In genomic region chr1:246319111-246319510, GRCh38 we compare ENCODE assay signal across 21 cellular contexts.
DNase-seq lines count a peak whose midpoint lies in the region; ATAC-seq and TF ChIP-seq lines count a peak whose summit lies in the region.
"Had no signal": no experiment of that assay in that cellular context is flagged by ENCODE, and none has a peak within 500 bp of the region (broad histone marks: within the 10 kb centered on the region; RNA-seq: fewer than 3 reads in every experiment).

No MANE protein-coding gene starts in this region.

- H3K27ac ChIP-seq in SK-N-SH (ENCODE audit: low read depth in 2 of 2, low read length in 1 of 2): no peak overlapping the region
- no peak overlapping the region for H3K27ac ChIP-seq in CD4-positive, alpha-beta memory T cell (ENCODE audit: low read depth, low read length)
- H3K27ac ChIP-seq: Peyer's patch had no signal

- H3K27me3 Mint-ChIP-seq in CD4-positive, alpha-beta memory T cell: no peaks in the 10 kb centered on the region

- intact Hi-C loops in CD4-positive, alpha-beta memory T cell (cut with micrococcal nuclease): no loop called here

- CTCF ChIA-PET in SK-N-SH (lab: Yijun Ruan, JAX): interaction anchor here (1.2 kb wide), 1 partner anchor 9 kb away, joined by 5 read pairs; no protein-coding TSS in a partner anchor
- CTCF ChIA-PET in CD4-positive, alpha-beta memory T cell (lab: Charles Lee; ENCODE audit: partially characterized antibody): no interaction called here

- H3K9ac ChIP-seq in SK-N-SH (no peak overlapping the region), endocrine pancreas (ENCODE audit: control insufficient read depth, insufficient read depth, low read length) (no peak overlapping the region)

- no peak for TF ChIP-seq RAD21 in SK-N-SH (IDR thresholded peaks at IDR 0.05; ENCODE audit: low read length)

- H3K9me3 Mint-ChIP-seq in CD4-positive, alpha-beta memory T cell: no peaks in the 10 kb centered on the region
- H3K9me3 Mint-ChIP-seq: HFFc6 had no signal

- H4K20me1 ChIP-seq in SK-N-SH (ENCODE audit: insufficient read depth): no peaks in the 10 kb centered on the region

- TF ChIP-seq EP300 in SK-N-SH (IDR thresholded peaks at IDR 0.05; ENCODE audit: borderline replicate concordance in 1 of 2, low read depth in 1 of 2, low read length in 1 of 2): no peak

- ATAC-seq in SK-N-SH treated with all-trans-retinoic acid at 6 μM for 48 hours: no peak
- ATAC-seq in HG03520 (IDR thresholded peaks at IDR 0.05; ENCODE audit: unreplicated experiment): no peak
- no peak for ATAC-seq in HG03378 (IDR thresholded peaks at IDR 0.05; ENCODE audit: unreplicated experiment)

- H3K9me3 ChIP-seq in SK-N-SH (no peaks in the 10 kb centered on the region), endocrine pancreas (ENCODE audit: control insufficient read depth, low read length) (no peaks in the 10 kb centered on the region)
- no peaks in the 10 kb centered on the region for H3K9me3 ChIP-seq in CD4-positive, alpha-beta memory T cell (ENCODE audit: control insufficient read depth in 1 of 2, low read length in 2 of 2)
- H3K9me3 ChIP-seq: MG63, Peyer's patch had no signal

- POLR2A ChIA-PET in SK-N-SH (lab: Yijun Ruan, JAX): no interaction called here
- POLR2A ChIA-PET in CD4-positive, alpha-beta memory T cell (lab: Charles Lee; ENCODE audit: partially characterized antibody): no interaction called here

- H3K36me3 Mint-ChIP-seq in CD4-positive, alpha-beta memory T cell: peaks cover 7 to 31% of the 10 kb centered on the region in 2 donors
- H3K36me3 Mint-ChIP-seq: CD14-positive monocyte had no signal

- no peak overlapping the region for H3K27ac Mint-ChIP-seq in CD4-positive, alpha-beta memory T cell
- H3K27ac Mint-ChIP-seq: CD14-positive monocyte, HFFc6 had no signal

- peak; percentile 26 for DNase-seq in SK-N-SH
- DNase-seq in NCI-H524 (lab: John Stamatoyannopoulos, UW): peak; percentile 44 to 85
- DNase-seq in mucosa of gallbladder (ENCODE audit: low spot score): no peak
- DNase-seq in CD4-positive, alpha-beta memory T cell: no peak
- DNase-seq: 8988T; COR-L47; DMS53; EL; HFFc6; MG63; NCI-H1048; NCI-H146; NCI-H2081 treated with DMSO at 0.1 percent for 48 hours; NCI-H510A; NK-92 treated with Interleukin-12 subunit alpha and Interleukin-12 subunit beta, amount 100 ng/mL, for 24 hours; Peyer's patch had no signal

- H3K36me3 ChIP-seq in SK-N-SH (replicated peaks in 1 of 2; ENCODE audit: control insufficient read depth in 1 of 2, insufficient read depth in 2 of 2, low read length in 1 of 2) (no peaks in the 10 kb centered on the region), endocrine pancreas (ENCODE audit: control insufficient read depth, insufficient read depth, low read length) (no peaks in the 10 kb centered on the region)
- H3K36me3 ChIP-seq in CD4-positive, alpha-beta memory T cell (ENCODE audit: insufficient read depth, low read length): no peaks in the 10 kb centered on the region
- H3K36me3 ChIP-seq: MG63, Peyer's patch had no signal

- H3K4me3 ChIP-seq in SK-N-SH (ENCODE audit: low read depth in 2 of 2, low read length in 1 of 2) (no peak overlapping the region), endocrine pancreas (ENCODE audit: control insufficient read depth, insufficient read depth, low read length) (peak overlapping the region; percentile 28)
- no peak overlapping the region for H3K4me3 ChIP-seq in CD4-positive, alpha-beta memory T cell (ENCODE audit: low read length in 2 of 2)
- H3K4me3 ChIP-seq: MG63, Peyer's patch had no signal

- H3K27me3 ChIP-seq in SK-N-SH (ENCODE audit: insufficient read depth) (no peaks in the 10 kb centered on the region), endocrine pancreas (ENCODE audit: control insufficient read depth, insufficient read depth, low read length) (no peaks in the 10 kb centered on the region)
- no peaks in the 10 kb centered on the region for H3K27me3 ChIP-seq in CD4-positive, alpha-beta memory T cell (ENCODE audit: insufficient read depth, low read length)
- H3K27me3 ChIP-seq: MG63, Peyer's patch had no signal

- H3K9me2 ChIP-seq in SK-N-SH: no peaks in the 10 kb centered on the region

- H3K4me1 Mint-ChIP-seq in CD4-positive, alpha-beta memory T cell: peaks cover 0 to 3% (median 0%) of the 10 kb centered on the region in 4 donors

- H3K4me2 ChIP-seq in SK-N-SH: no peak overlapping the region

- no peaks in the 10 kb centered on the region for H3K79me2 ChIP-seq in SK-N-SH (ENCODE audit: insufficient read depth)

- no peak overlapping the region for H2AFZ ChIP-seq in SK-N-SH (ENCODE audit: low read depth)

- 94% methylated on average over 4 of the region's 4 CpGs for WGBS in SK-N-SH (ENCODE audit: low lambda C conversion rate)

- TF ChIP-seq CTCF in SK-N-SH (IDR thresholded peaks at IDR 0.05): no peak

- peaks cover 13% of the 10 kb centered on the region for H3F3A ChIP-seq in SK-N-SH (replicated peaks; ENCODE audit: insufficient read depth)

- peaks cover 4 to 5% of the 10 kb centered on the region in 2 experiments; a peak in 2 of 4 replicates for H3K4me1 ChIP-seq in SK-N-SH (ENCODE audit: control insufficient read depth in 1 of 2, insufficient read depth in 2 of 2, low read depth in 1 of 2, low read length in 1 of 2)
- peaks cover 7% of the 10 kb centered on the region for H3K4me1 ChIP-seq in endocrine pancreas (ENCODE audit: control insufficient read depth, insufficient read depth, low read length)
- no peaks in the 10 kb centered on the region for H3K4me1 ChIP-seq in CD4-positive, alpha-beta memory T cell (ENCODE audit: insufficient read depth, low read length)
- H3K4me1 ChIP-seq: Peyer's patch had no signal

- no peak overlapping the region for H3K4me3 Mint-ChIP-seq in CD4-positive, alpha-beta memory T cell
- H3K4me3 Mint-ChIP-seq: CD14-positive monocyte, HFFc6 had no signal

TF ChIP-seq in SK-N-SH, 30 proteins besides CTCF, POLR2A, EP300 and RAD21 (continues in another document):
- TF ChIP-seq REST (IDR thresholded peaks at IDR 0.05; ENCODE audit: low read depth, low read length): no peak
- no peak for TF ChIP-seq FOSL2 (IDR thresholded peaks at IDR 0.05; ENCODE audit: borderline replicate concordance, low read depth)

TF ChIP-seq in SK-N-SH treated with all-trans-retinoic acid at 6 μM for 48 hours, 23 proteins besides CTCF, POLR2A, EP300 and RAD21:
- TF ChIP-seq, protein P1, sequence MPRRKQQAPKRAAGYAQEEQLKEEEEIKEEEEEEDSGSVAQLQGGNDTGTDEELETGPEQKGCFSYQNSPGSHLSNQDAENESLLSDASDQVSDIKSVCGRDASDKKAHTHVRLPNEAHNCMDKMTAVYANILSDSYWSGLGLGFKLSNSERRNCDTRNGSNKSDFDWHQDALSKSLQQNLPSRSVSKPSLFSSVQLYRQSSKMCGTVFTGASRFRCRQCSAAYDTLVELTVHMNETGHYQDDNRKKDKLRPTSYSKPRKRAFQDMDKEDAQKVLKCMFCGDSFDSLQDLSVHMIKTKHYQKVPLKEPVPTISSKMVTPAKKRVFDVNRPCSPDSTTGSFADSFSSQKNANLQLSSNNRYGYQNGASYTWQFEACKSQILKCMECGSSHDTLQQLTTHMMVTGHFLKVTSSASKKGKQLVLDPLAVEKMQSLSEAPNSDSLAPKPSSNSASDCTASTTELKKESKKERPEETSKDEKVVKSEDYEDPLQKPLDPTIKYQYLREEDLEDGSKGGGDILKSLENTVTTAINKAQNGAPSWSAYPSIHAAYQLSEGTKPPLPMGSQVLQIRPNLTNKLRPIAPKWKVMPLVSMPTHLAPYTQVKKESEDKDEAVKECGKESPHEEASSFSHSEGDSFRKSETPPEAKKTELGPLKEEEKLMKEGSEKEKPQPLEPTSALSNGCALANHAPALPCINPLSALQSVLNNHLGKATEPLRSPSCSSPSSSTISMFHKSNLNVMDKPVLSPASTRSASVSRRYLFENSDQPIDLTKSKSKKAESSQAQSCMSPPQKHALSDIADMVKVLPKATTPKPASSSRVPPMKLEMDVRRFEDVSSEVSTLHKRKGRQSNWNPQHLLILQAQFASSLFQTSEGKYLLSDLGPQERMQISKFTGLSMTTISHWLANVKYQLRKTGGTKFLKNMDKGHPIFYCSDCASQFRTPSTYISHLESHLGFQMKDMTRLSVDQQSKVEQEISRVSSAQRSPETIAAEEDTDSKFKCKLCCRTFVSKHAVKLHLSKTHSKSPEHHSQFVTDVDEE (CRISPR knock-in tag; IDR thresholded peaks at IDR 0.05): no peak
- no peak for TF ChIP-seq ZNF8 (CRISPR knock-in tag; IDR thresholded peaks at IDR 0.05)
- TF ChIP-seq, protein P2, sequence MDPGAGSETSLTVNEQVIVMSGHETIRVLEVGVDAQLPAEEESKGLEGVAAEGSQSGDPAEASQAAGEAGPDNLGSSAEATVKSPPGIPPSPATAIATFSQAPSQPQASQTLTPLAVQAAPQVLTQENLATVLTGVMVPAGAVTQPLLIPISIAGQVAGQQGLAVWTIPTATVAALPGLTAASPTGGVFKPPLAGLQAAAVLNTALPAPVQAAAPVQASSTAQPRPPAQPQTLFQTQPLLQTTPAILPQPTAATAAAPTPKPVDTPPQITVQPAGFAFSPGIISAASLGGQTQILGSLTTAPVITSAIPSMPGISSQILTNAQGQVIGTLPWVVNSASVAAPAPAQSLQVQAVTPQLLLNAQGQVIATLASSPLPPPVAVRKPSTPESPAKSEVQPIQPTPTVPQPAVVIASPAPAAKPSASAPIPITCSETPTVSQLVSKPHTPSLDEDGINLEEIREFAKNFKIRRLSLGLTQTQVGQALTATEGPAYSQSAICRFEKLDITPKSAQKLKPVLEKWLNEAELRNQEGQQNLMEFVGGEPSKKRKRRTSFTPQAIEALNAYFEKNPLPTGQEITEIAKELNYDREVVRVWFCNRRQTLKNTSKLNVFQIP (CRISPR knock-in tag; IDR thresholded peaks at IDR 0.05; ENCODE audit: borderline replicate concordance, low read depth): no peak
- no peak for TF ChIP-seq ZFP3 (CRISPR knock-in tag; IDR thresholded peaks at IDR 0.05)
- TF ChIP-seq PPARA (CRISPR knock-in tag; IDR thresholded peaks at IDR 0.05; ENCODE audit: borderline replicate concordance): no peak
- no peak for TF ChIP-seq TCF4 (CRISPR knock-in tag; IDR thresholded peaks at IDR 0.05; ENCODE audit: borderline replicate concordance)
- TF ChIP-seq, protein P3, sequence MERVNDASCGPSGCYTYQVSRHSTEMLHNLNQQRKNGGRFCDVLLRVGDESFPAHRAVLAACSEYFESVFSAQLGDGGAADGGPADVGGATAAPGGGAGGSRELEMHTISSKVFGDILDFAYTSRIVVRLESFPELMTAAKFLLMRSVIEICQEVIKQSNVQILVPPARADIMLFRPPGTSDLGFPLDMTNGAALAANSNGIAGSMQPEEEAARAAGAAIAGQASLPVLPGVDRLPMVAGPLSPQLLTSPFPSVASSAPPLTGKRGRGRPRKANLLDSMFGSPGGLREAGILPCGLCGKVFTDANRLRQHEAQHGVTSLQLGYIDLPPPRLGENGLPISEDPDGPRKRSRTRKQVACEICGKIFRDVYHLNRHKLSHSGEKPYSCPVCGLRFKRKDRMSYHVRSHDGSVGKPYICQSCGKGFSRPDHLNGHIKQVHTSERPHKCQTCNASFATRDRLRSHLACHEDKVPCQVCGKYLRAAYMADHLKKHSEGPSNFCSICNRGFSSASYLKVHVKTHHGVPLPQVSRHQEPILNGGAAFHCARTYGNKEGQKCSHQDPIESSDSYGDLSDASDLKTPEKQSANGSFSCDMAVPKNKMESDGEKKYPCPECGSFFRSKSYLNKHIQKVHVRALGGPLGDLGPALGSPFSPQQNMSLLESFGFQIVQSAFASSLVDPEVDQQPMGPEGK (CRISPR knock-in tag; IDR thresholded peaks at IDR 0.05; ENCODE audit: borderline replicate concordance): no peak

Comparison
In these comparisons a context has a peak if more than half of its experiments do, and no peak if none do; other contexts are left out.
1. DNase-seq: peak in SK-N-SH (single experiment) and NCI-H524 (2 of 2); none in mucosa of gallbladder (single experiment) and CD4-positive, alpha-beta memory T cell (0 of 5).